ENCODE assay signal across 18 cellular contexts in genomic region chr5:118146824-118147223, GRCh38.
"Had no signal": no experiment of that assay in that cellular context is flagged by ENCODE, and none has a peak within 500 bp of the region (broad histone marks: within the 10 kb centered on the region; RNA-seq: fewer than 3 reads in every experiment).

No MANE protein-coding gene starts in this region.

- H3K27me3 ChIP-seq: dorsolateral prefrontal cortex, neural progenitor cell, right lobe of liver, tibial nerve, upper lobe of right lung, uterus had no signal

- H2AFZ ChIP-seq: neural progenitor cell, parathyroid adenoma had no signal

- H3K36me3 ChIP-seq: neural progenitor cell, right lobe of liver, thoracic aorta, tibial nerve, upper lobe of right lung, uterus had no signal

- H3K4me1 ChIP-seq: neural progenitor cell, parathyroid adenoma, right lobe of liver, tibial nerve, upper lobe of right lung, uterus had no signal

- H3K79me2 ChIP-seq: parathyroid adenoma had no signal

- H3K9me3 ChIP-seq: right lobe of liver, thoracic aorta, tibial nerve, upper lobe of right lung, uterus had no signal

- ATAC-seq: left lobe of liver; naive thymus-derived CD4-positive, alpha-beta T cell; right lobe of liver; stimulated activated naive B cell treated with anti-CD40 and anti-IgM and Interleukin-4, amounts not matched to agents 10 μg/mL and 1 μg/mL and 100 μg/mL, for 72 hours; upper lobe of right lung had no signal

- H3K4me3 ChIP-seq: dorsolateral prefrontal cortex, lung, neural progenitor cell, right lobe of liver, thoracic aorta, tibial nerve, upper lobe of right lung, uterus had no signal

- H3K9ac ChIP-seq: neural progenitor cell, parathyroid adenoma had no signal

- DNase-seq: dorsolateral prefrontal cortex; effector CD4-positive, alpha-beta T cell; head of caudate nucleus; kidney; naive thymus-derived CD4-positive, alpha-beta T cell; right lobe of liver; small intestine; stimulated activated CD4-positive, alpha-beta T cell treated with anti-CD3 and anti-CD28 coated beads, Interleukin-15, amount 100 ng/mL, for 24 hours; stimulated activated CD4-positive, alpha-beta T cell treated with anti-CD3 and anti-CD28 coated beads, Interleukin-2, amount 100 ng/mL, for 48 hours; stimulated activated naive B cell treated with anti-CD40 and anti-IgM and Interleukin-4, amounts not matched to agents 10 μg/mL and 1 μg/mL and 100 μg/mL, for 72 hours; upper lobe of right lung; uterus had no signal

- H3K27ac ChIP-seq: dorsolateral prefrontal cortex, neural progenitor cell, parathyroid adenoma, right lobe of liver, thoracic aorta, tibial nerve, upper lobe of right lung, uterus had no signal

- H3K4me2 ChIP-seq: neural progenitor cell had no signal
